8 cellular contexts compared by ENCODE assay signal in the genomic region with DNA sequence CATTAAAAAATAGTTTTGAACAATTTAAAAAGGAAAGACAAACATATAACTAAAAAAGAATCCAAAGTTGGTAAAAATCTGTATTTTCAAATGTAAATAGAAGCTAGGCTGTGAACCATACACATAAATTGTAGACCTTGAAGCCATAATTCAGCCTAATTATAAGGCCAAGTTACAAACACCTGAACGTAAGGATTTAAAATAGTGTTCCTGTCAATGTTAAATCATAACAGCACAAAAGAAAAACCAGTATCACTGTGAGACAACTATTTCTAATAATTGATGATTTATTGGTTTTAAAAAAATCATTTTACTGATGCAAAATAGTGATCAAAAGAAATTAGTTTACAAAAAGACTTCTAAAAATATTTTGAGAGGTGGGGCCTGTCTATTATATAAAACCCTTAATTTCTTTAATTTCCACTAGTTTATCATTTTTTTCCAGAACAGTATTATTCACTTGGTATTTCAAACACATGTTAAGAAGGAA. TPM values are rescaled to one million over a fixed set of nuclear protein-coding genes. Genes with fewer than 3 reads are reported as not detected.
DNase-seq lines count a peak whose midpoint lies in the region; ATAC-seq, FAIRE-seq and TF ChIP-seq lines count a peak whose summit lies in the region.

No MANE protein-coding gene starts in this region.

- CTCF ChIA-PET in K562 (lab: Yijun Ruan, JAX; ENCODE audit: low intra/inter-chr PET ratio) = no interaction called here

- TF ChIP-seq EP300 in K562 (IDR thresholded peaks at IDR 0.05; ENCODE audit: low read length) = no peak

- H3K9me3 ChIP-seq in heart left ventricle = no peaks in the 10 kb centered on the region
- no peaks in the 10 kb centered on the region for H3K9me3 ChIP-seq in K562 (replicated peaks; ENCODE audit: control insufficient read depth, insufficient read depth, low read depth, low read length)
- no peaks in the 10 kb centered on the region for H3K9me3 ChIP-seq in lung (ENCODE audit: control insufficient read depth in 2 of 2, insufficient read depth in 1 of 2, low read length in 1 of 2)
- no peaks in the 10 kb centered on the region for H3K9me3 ChIP-seq in upper lobe of right lung

- no TSS peak for BruUV-seq in K562 (replicated peaks; lab: Mats Ljungman, UMichigan)

- FAIRE-seq in K562 (lab: Jason Lieb, UNC) = no peak

- in situ Hi-C loops in K562 (cut with MboI) = no loop called here

- TF ChIP-seq CTCF in heart left ventricle (IDR thresholded peaks at IDR 0.05) (no peak), K562 (IDR thresholded peaks at IDR 0.05 in 2 of 3, conservative IDR thresholded peaks at IDR 0.05 in 1 of 3; ENCODE audit: insufficient read depth in 2 of 3, low read depth in 1 of 3, low read length in 3 of 3) (no peak), lung (IDR thresholded peaks at IDR 0.05; ENCODE audit: control extremely low read depth, extremely low read depth) (no peak), upper lobe of right lung (IDR thresholded peaks at IDR 0.05) (no peak)

- no peak overlapping the region for H2AFZ ChIP-seq in K562 (ENCODE audit: low read depth, low read length)

- no peaks in the 10 kb centered on the region for H3K9me1 ChIP-seq in K562 (ENCODE audit: control insufficient read depth, insufficient read depth, low read length)

- 0 to 3% (median 2%) methylated on average over 1 of the region's 1 CpG for WGBS in heart left ventricle, 4 donors
- WGBS in K562 (ENCODE audit: insufficient coverage, low coverage, missing lambda C conversion rate) = 6% methylated on average over 1 of the region's 1 CpG
- WGBS in lung, 2 donors = 0 to 3% methylated on average over 1 of the region's 1 CpG

- H3K4me3 ChIP-seq in heart left ventricle = peak overlapping the region; percentile 64 to 95 (median 85)
- peak overlapping the region; percentile 69 for H3K4me3 ChIP-seq in K562
- peak overlapping the region; percentile 60 for H3K4me3 ChIP-seq in lung
- peak overlapping the region; percentile 85 for H3K4me3 ChIP-seq in upper lobe of right lung

- H3K4me2 ChIP-seq in K562 (ENCODE audit: insufficient read depth, low read length) = peak overlapping the region; percentile 94

- no peak for TF ChIP-seq POLR2A in heart left ventricle (IDR thresholded peaks at IDR 0.05)
- no peak for TF ChIP-seq POLR2A in K562 (conservative IDR thresholded peaks at IDR 0.05)

- peaks cover 29% of the 10 kb centered on the region; the same call in 1 of the 2 replicates for H4K20me1 ChIP-seq in K562 (replicated peaks; ENCODE audit: control insufficient read depth, insufficient read depth, low read length)

- peaks cover 72% of the 10 kb centered on the region for H3K79me2 ChIP-seq in K562 (ENCODE audit: control insufficient read depth, insufficient read depth, low read length)

- peaks cover 19 to 54% (median 34%) of the 10 kb centered on the region in 12 donors for H3K4me1 ChIP-seq in heart left ventricle
- H3K4me1 ChIP-seq in K562 (replicated peaks in 1 of 2; ENCODE audit: control insufficient read depth in 2 of 2, insufficient read depth in 2 of 2, low read length in 2 of 2) = peaks cover 30 to 48% of the 10 kb centered on the region in 2 experiments
- H3K4me1 ChIP-seq in lung (ENCODE audit: control insufficient read depth in 2 of 2, insufficient read depth in 2 of 2, low read length in 2 of 2) = peaks cover 0 to 19% of the 10 kb centered on the region in 2 donors
- peaks cover 35% of the 10 kb centered on the region for H3K4me1 ChIP-seq in upper lobe of right lung

- H3K27ac ChIP-seq in heart left ventricle (peak overlapping the region; percentile 88 to 100 (median 99)), K562 (ENCODE audit: extremely low read depth, low read depth, low read length) (peak overlapping the region; percentile 90), lung (ENCODE audit: low read depth in 1 of 2, low read length in 1 of 2) (peak overlapping the region; percentile 92 to 95), upper lobe of right lung (peak overlapping the region; percentile 99)

- H3K27me3 ChIP-seq in heart left ventricle = no peaks in the 10 kb centered on the region
- no peaks in the 10 kb centered on the region for H3K27me3 ChIP-seq in K562 (ENCODE audit: control insufficient read depth in 2 of 2, insufficient read depth in 2 of 2, low read length in 2 of 2)
- no peaks in the 10 kb centered on the region for H3K27me3 ChIP-seq in lung (ENCODE audit: control insufficient read depth, insufficient read depth)
- no peaks in the 10 kb centered on the region for H3K27me3 ChIP-seq in upper lobe of right lung

- no peak for ATAC-seq in heart left ventricle
- ATAC-seq in Right ventricle myocardium superior (ENCODE audit: poor library complexity) = no peak
- no peak for ATAC-seq in K562
- no peak for ATAC-seq in lung (ENCODE audit: insufficient read depth, low FRiP score)
- ATAC-seq in upper lobe of right lung = no peak
- no peak for ATAC-seq in HG03025 (IDR thresholded peaks at IDR 0.05; ENCODE audit: low FRiP score, unreplicated experiment)

- POLR2A ChIA-PET in K562 (lab: Yijun Ruan, JAX) = interaction anchor here (1.0 to 3.2 kb wide), 14 partner anchors 8 to 263 kb away, joined by 3 to 25 read pairs (median 4); no protein-coding TSS in a partner anchor

- DNase-seq in heart left ventricle (no peak), Right ventricle myocardium superior (no peak), K562 (ENCODE audit: extremely low read depth in 1 of 4, low spot score in 3 of 4) (no peak), lung (ENCODE audit: low spot score) (no peak), upper lobe of right lung (no peak), amygdala (lab: John Stamatoyannopoulos, UW) (no peak)
- DNase-seq in activated CD4-positive, alpha-beta T cell treated with anti-CD3 and anti-CD28 coated beads for 48 hours = no peak

- H3K36me3 ChIP-seq in heart left ventricle (peaks cover 3 to 65% (median 36%) of the 10 kb centered on the region in 9 donors), K562 (ENCODE audit: control insufficient read depth, insufficient read depth, low read length) (peaks cover 56% of the 10 kb centered on the region), lung (ENCODE audit: control insufficient read depth in 2 of 2, insufficient read depth in 2 of 2, low read length in 2 of 2) (peaks cover 6 to 10% of the 10 kb centered on the region in 2 donors), upper lobe of right lung (peaks cover 36% of the 10 kb centered on the region)

- peak overlapping the region; percentile 89 to 93; a peak in 3 of 4 replicates for H3K9ac ChIP-seq in K562 (ENCODE audit: insufficient read depth in 1 of 2, low read depth in 2 of 2, low read length in 2 of 2)

- intact Hi-C loops in heart left ventricle (cut with DNase I) (loop anchor here in 5 of 10 donors (5.0 to 10.0 kb wide), 5 partner anchors 68 to 477 kb away; no protein-coding TSS in a partner anchor), Right ventricle myocardium superior (cut with DNase I) (loop anchor here (10.0 kb wide), 1 partner anchor 389 kb away; no protein-coding TSS in a partner anchor), K562 (cut with micrococcal nuclease) (loop anchor here (10.0 kb wide), 2 partner anchors 491 to 899 kb away; partner anchors contain the start of gene B3GALNT2), upper lobe of right lung (cut with DNase I) (no loop called here)

- TF ChIP-seq RAD21 in K562 (CRISPR knock-in tag; conservative IDR thresholded peaks at IDR 0.05 in 1 of 2, IDR thresholded peaks at IDR 0.05 in 1 of 2) = no peak

TF ChIP-seq in K562, 482 proteins besides CTCF, POLR2A, EP300 and RAD21 (continues in another document):
- TF ChIP-seq POLR2G (IDR thresholded peaks at IDR 0.05; ENCODE audit: low read depth, low read length) (peak; percentile 43), NRF1 (conservative IDR thresholded peaks at IDR 0.05 in 1 of 2, IDR thresholded peaks at IDR 0.05 in 1 of 2) (no peak), RBFOX2 (IDR thresholded peaks at IDR 0.05; ENCODE audit: low read depth, low read length) (peak; percentile 70), BRD9 (IDR thresholded peaks at IDR 0.05; ENCODE audit: low read depth, partially characterized antibody) (no peak)
- TF ChIP-seq, protein P1, sequence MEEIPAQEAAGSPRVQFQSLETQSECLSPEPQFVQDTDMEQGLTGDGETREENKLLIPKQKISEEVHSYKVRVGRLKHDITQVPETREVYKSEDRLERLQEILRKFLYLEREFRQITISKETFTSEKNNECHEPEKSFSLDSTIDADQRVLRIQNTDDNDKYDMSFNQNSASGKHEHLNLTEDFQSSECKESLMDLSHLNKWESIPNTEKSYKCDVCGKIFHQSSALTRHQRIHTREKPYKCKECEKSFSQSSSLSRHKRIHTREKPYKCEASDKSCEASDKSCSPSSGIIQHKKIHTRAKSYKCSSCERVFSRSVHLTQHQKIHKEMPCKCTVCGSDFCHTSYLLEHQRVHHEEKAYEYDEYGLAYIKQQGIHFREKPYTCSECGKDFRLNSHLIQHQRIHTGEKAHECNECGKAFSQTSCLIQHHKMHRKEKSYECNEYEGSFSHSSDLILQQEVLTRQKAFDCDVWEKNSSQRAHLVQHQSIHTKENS (CRISPR knock-in tag; IDR thresholded peaks at IDR 0.05) = 0 out of 2 replicates have a peak, but pooled peaks have one; percentile 5

RNA-seq across cellular contexts. Expression of gene IRF2BP2, which starts 4.4 kb away (rescaled TPM):
- total RNA-seq in heart left ventricle (100 to 1,000 TPM in 4 of 9 donors, 10 to 100 TPM in 5; 76.7 to 126 (median 81.3) TPM), Right ventricle myocardium superior (119 TPM), K562 (2014; rRNA removed) (24.4 and 38.8 TPM in 2 replicates), K562 (2014; rRNA removed; fragmentation: Illumina TruSeq; extraction: Trizol) (18.4 and 22.1 TPM in 2 replicates), K562 (2015; rRNA removed; fragmentation: Illumina TruSeq; extraction: Trizol) (35.3 and 39.1 TPM in 2 replicates), K562 (2021) (68.4 and 68.6 TPM in 2 replicates), lung (100 to 1,000 TPM; 113 to 197 TPM), upper lobe of right lung (161 TPM)
- polyA plus RNA-seq in heart left ventricle (10 to 100 TPM; 36.1 to 77.4 TPM), K562 (2011; rRNA removed) (7.7 and 18.0 TPM in 2 replicates), K562 (2014; fragmentation: Illumina TruSeq; extraction: Trizol) (47.0 and 60.0 TPM in 2 replicates), K562 (2014; fragmentation: Nextera tagmentation; extraction: Ambion mirVana) (10 to 100 TPM; 11.4 to 18.2 TPM), K562 (2014; rRNA removed) (19.0 and 30.4 TPM in 2 replicates), lung (100 to 1,000 TPM in 1 of 2 donors, 10 to 100 TPM in 1; 49.3 to 106 TPM)
- 23.6 and 29.2 TPM in 2 replicates for total RNA-seq in K562 (2011; cell fraction: chromatin; rRNA removed; ENCODE audit: low replicate concordance)
- total RNA-seq in K562 (2011; cell fraction: nucleolus; rRNA removed) = 17.0 and 26.0 TPM in 2 replicates
- 17.2 and 26.8 TPM in 2 replicates for total RNA-seq in K562 (2011; cell fraction: nucleoplasm; rRNA removed)
- 12.4 and 22.0 TPM in 2 replicates for polyA plus RNA-seq in K562 (2011; cell fraction: cytosol; rRNA removed)
- polyA plus RNA-seq in K562 (2011; cell fraction: nucleus; rRNA removed) = 73.6 and 97.0 TPM in 2 replicates
- 38.3 and 116 TPM in 2 replicates for polyA plus RNA-seq in K562 (2012)
- polyA minus RNA-seq in K562 (2011; rRNA and poly(A)+ RNA removed) = 10.8 and 16.9 TPM in 2 replicates
- polyA minus RNA-seq in K562 (2011; cell fraction: cytosol; rRNA and poly(A)+ RNA removed) = 43.5 and 61.6 TPM in 2 replicates
- polyA minus RNA-seq in K562 (2011; cell fraction: nucleus; rRNA and poly(A)+ RNA removed) = 22.5 and 41.3 TPM in 2 replicates
